In the genomic region with DNA sequence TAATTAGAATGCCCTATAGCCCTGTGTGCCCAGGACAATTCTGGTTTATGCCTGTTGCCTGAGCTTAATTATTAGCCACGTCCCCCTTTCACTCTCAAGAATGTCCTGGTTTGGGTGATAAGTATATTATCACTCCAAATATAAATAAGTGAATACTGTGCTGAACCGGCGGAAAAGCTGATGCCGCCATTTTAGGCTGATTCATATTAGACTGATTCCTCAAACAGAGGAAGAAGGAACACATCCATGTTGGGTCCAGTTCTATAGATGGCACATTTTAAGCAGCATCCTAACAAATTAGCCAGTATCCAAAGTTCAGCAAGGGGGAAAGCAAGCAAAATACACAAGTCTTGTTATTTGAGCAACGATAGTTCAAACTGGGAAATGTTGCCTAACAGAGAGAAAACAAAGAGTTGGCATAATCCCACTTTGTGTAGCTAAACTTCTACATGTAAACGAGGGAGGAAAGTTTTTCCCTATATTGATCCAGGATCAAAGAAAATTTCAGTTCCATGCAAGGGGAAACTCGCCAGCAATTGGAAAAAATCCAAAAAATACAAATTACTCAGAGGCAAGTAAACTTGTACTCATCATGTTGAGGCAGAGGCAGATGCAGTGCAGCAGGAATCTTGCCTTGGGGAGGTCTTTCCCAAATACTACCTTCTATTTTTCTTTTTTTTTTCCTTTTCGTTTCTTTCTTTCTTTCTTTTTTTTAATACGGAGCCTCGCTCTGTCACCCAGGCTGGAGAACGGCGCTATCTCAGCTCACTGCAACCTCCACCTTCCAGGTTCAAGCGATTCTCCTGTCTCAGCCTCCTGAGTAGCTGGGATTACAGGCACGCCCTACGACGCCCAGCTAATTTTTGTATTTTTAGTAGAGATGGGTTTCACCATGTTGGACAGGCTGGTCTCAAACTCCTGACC, we compare ENCODE assay signal across 16 cellular contexts.
DNase-seq lines count a peak whose midpoint lies in the region; ATAC-seq, FAIRE-seq and TF ChIP-seq lines count a peak whose summit lies in the region.
"Had no signal": no experiment of that assay in that cellular context is flagged by ENCODE, and none has a peak within 500 bp of the region (broad histone marks: within the 10 kb centered on the region; RNA-seq: fewer than 3 reads in every experiment).

No MANE protein-coding gene starts in this region.

- H3K4me1 ChIP-seq in endothelial cell of umbilical vein (ENCODE audit: control insufficient read depth, extremely low read depth, insufficient read depth, low read length) (peaks cover 35% of the 10 kb centered on the region), right lobe of liver (peaks cover 0 to 61% (median 25%) of the 10 kb centered on the region in 4 donors)

- POLR2A ChIA-PET in RWPE1 (lab: Yijun Ruan, JAX; ENCODE audit: low non-redundant PET) (no interaction called here), endothelial cell of umbilical vein (lab: Charles Lee) (no interaction called here)

- H3K9me3 ChIP-seq in endothelial cell of umbilical vein (replicated peaks; ENCODE audit: control insufficient read depth, insufficient read depth, low read length) (no peaks in the 10 kb centered on the region), right lobe of liver (no peaks in the 10 kb centered on the region)
- H3K9me3 ChIP-seq: upper lobe of left lung had no signal

- no peak overlapping the region for H3K9ac ChIP-seq in endothelial cell of umbilical vein (replicated peaks; ENCODE audit: extremely low read depth, insufficient read depth, low read length)

- peaks cover 24% of the 10 kb centered on the region for H3K79me2 ChIP-seq in endothelial cell of umbilical vein (ENCODE audit: control insufficient read depth, insufficient read depth, low read length)

- TF ChIP-seq POLR2A in GM12891 (IDR thresholded peaks at IDR 0.05; ENCODE audit: low read depth, low read length) (no peak), endothelial cell of umbilical vein (IDR thresholded peaks at IDR 0.05; ENCODE audit: low read depth, low read length) (no peak), right lobe of liver (IDR thresholded peaks at IDR 0.05) (no peak)

- CTCF ChIA-PET in RWPE1 (lab: Yijun Ruan, JAX), result interaction anchor here (1.0 kb wide), 1 partner anchor 147 kb away, joined by 3 read pairs; no protein-coding TSS in a partner anchor
- CTCF ChIA-PET in endothelial cell of umbilical vein (lab: Charles Lee), result interaction anchor here (1.3 kb wide), 1 partner anchor 9 kb away, joined by 4 read pairs; no protein-coding TSS in a partner anchor

- H3K4me3 ChIP-seq in endothelial cell of umbilical vein (replicated peaks in 1 of 3; ENCODE audit: insufficient read depth in 1 of 3, low read depth in 1 of 3, low read length in 3 of 3), result no peak overlapping the region
- H3K4me3 ChIP-seq in right lobe of liver, result peak overlapping the region; percentile 3 to 36 (median 28)
- H3K4me3 ChIP-seq: SK-N-MC, upper lobe of left lung had no signal

- no peaks in the 10 kb centered on the region for H4K20me1 ChIP-seq in endothelial cell of umbilical vein (replicated peaks; ENCODE audit: control insufficient read depth, extremely low read depth, insufficient read depth, low read length)

- FAIRE-seq in GM12891 (lab: Jason Lieb, UNC), result peak; percentile 26
- peak; percentile 70 for FAIRE-seq in endothelial cell of umbilical vein (lab: Jason Lieb, UNC)
- FAIRE-seq: frontal cortex had no signal

- intact Hi-C loops in endothelial cell of umbilical vein (cut with micrococcal nuclease) (no loop called here), right lobe of liver (cut with DNase I) (no loop called here)

- TF ChIP-seq CTCF in RWPE1 (conservative IDR thresholded peaks at IDR 0.05; ENCODE audit: low read depth) (no peak), endothelial cell of umbilical vein (IDR thresholded peaks at IDR 0.05; ENCODE audit: extremely low read depth in 1 of 2, insufficient read depth in 1 of 2, low read depth in 1 of 2, low read length in 2 of 2) (no peak), right lobe of liver (IDR thresholded peaks at IDR 0.05) (no peak)

- no TSS peak for BruUV-seq in endothelial cell of umbilical vein (replicated peaks; lab: Mats Ljungman, UMichigan)

- H3K27ac ChIP-seq in RWPE1 (peak overlapping the region; percentile 77), endothelial cell of umbilical vein (ENCODE audit: insufficient read depth, low read depth, low read length) (no peak overlapping the region), right lobe of liver (peak overlapping the region; percentile 43 to 72 (median 56))
- H3K27ac ChIP-seq: SK-N-MC, upper lobe of left lung had no signal

- no peak overlapping the region for H3K4me2 ChIP-seq in endothelial cell of umbilical vein (ENCODE audit: insufficient read depth, low read length)

- peak; percentile 76 to 84 (median 79) for ATAC-seq in right lobe of liver
- no peak for ATAC-seq in HG03432 (IDR thresholded peaks at IDR 0.05; ENCODE audit: unreplicated experiment)
- ATAC-seq in GM18861 (IDR thresholded peaks at IDR 0.05; ENCODE audit: unreplicated experiment), result no peak
- ATAC-seq: activated T-cell treated with anti-CD3 and anti-CD28 coated beads, Interleukin-2, amount 50 U/mL, for 72 hours had no signal

- no peaks in the 10 kb centered on the region for H3K36me3 ChIP-seq in endothelial cell of umbilical vein (ENCODE audit: control insufficient read depth in 2 of 2, extremely low read depth in 1 of 2, insufficient read depth in 2 of 2, low read length in 2 of 2)
- H3K36me3 ChIP-seq in right lobe of liver, result no peaks in the 10 kb centered on the region
- H3K36me3 ChIP-seq: upper lobe of left lung had no signal

- no peaks in the 10 kb centered on the region for H3K9me1 ChIP-seq in endothelial cell of umbilical vein (replicated peaks; ENCODE audit: control insufficient read depth, extremely low read depth, insufficient read depth, low read length)

- WGBS in right lobe of liver (ENCODE audit: insufficient coverage, low coverage, low lambda C conversion rate, missing lambda C conversion rate), result 39% methylated on average over 16 of the region's 16 CpGs

- DNase-seq in GM12891 (ENCODE audit: insufficient read length, low spot score) (no peak), RWPE1 (ENCODE audit: low spot score) (peak; percentile 45), endothelial cell of umbilical vein (ENCODE audit: low read depth, low spot score) (peak; percentile 53), right lobe of liver (peak in 1 of 3 donors; percentile 63), DMS53 treated with DMSO at 0.1 percent for 48 hours (lab: John Stamatoyannopoulos, UW; ENCODE audit: unreplicated experiment) (no peak)
- no peak for DNase-seq in activated CD4-positive, alpha-beta T cell treated with anti-CD3 and anti-CD28 coated beads for 1 hour
- DNase-seq: activated CD4-positive, alpha-beta memory T cell treated with anti-CD3 and anti-CD28 coated beads, Interleukin-2, amount 10 ng/mL, durations not matched to agents 7 days and 5 days; activated T-cell treated with anti-CD3 and anti-CD28 coated beads, Interleukin-2, amount 50 U/mL, for 72 hours; COR-L47; GOT3; stimulated activated CD4-positive, alpha-beta T cell treated with anti-CD3 and anti-CD28 coated beads, Interleukin-4, amount 100 ng/mL, for 4 hours; upper lobe of left lung had no signal

- H2AFZ ChIP-seq in endothelial cell of umbilical vein (ENCODE audit: low read depth, low read length), result no peak overlapping the region

- no peaks in the 10 kb centered on the region for H3K27me3 ChIP-seq in endothelial cell of umbilical vein (ENCODE audit: control insufficient read depth in 2 of 2, insufficient read depth in 2 of 2, low read length in 2 of 2)
- no peaks in the 10 kb centered on the region for H3K27me3 ChIP-seq in right lobe of liver
- H3K27me3 ChIP-seq: upper lobe of left lung had no signal

- dilution Hi-C loops in endothelial cell of umbilical vein (cut with MboI; ENCODE audit: extremely low pct_ligation_motif_present, low sequenced_read_pairs), result no loop called here

TF ChIP-seq in GM12891, 5 proteins besides CTCF, POLR2A, EP300 and RAD21:
- TF ChIP-seq TAF1 (IDR thresholded peaks at IDR 0.05; ENCODE audit: low read depth, low read length) (no peak), PAX5 (IDR thresholded peaks at IDR 0.05; ENCODE audit: insufficient read depth, low read length, severe bottlenecking) (no peak), POLR2AphosphoS5 (IDR thresholded peaks at IDR 0.05; ENCODE audit: low read depth, low read length) (no peak), SPI1 (IDR thresholded peaks at IDR 0.05; ENCODE audit: low read depth, low read length) (no peak), POU2F2 (IDR thresholded peaks at IDR 0.05; ENCODE audit: low read depth, low read length) (no peak)

TF ChIP-seq in endothelial cell of umbilical vein, 7 proteins besides CTCF, POLR2A, EP300 and RAD21:
- no peak for TF ChIP-seq EZH2 (IDR thresholded peaks at IDR 0.05; ENCODE audit: borderline replicate concordance, low read depth, low read length, severe bottlenecking)
- TF ChIP-seq MYC (IDR thresholded peaks at IDR 0.05; ENCODE audit: low read depth, low read length), result no peak
- peak; percentile 38 for TF ChIP-seq FOS (IDR thresholded peaks at IDR 0.05; ENCODE audit: borderline replicate concordance, insufficient read depth, low read length)
- TF ChIP-seq, protein P1, sequence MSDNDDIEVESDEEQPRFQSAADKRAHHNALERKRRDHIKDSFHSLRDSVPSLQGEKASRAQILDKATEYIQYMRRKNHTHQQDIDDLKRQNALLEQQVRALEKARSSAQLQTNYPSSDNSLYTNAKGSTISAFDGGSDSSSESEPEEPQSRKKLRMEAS (IDR thresholded peaks at IDR 0.05; ENCODE audit: insufficient read depth, insufficient read length), result no peak

Comparison
In these comparisons a context has a peak if more than half of its experiments do, and no peak if none do; other contexts are left out.
1. DNase-seq: peak in RWPE1 (single experiment) and endothelial cell of umbilical vein (single experiment); none in GM12891 (single experiment), DMS53 treated with DMSO at 0.1 percent for 48 hours (single experiment) and activated CD4-positive, alpha-beta T cell treated with anti-CD3 and anti-CD28 coated beads for 1 hour (single experiment).
2. H3K4me3 ChIP-seq: peak in right lobe of liver (3 of 3); none in endothelial cell of umbilical vein (0 of 3).
3. ATAC-seq: peak in right lobe of liver (4 of 4); none in HG03432 (single experiment) and GM18861 (single experiment).